In genomic region chr2:41206004-41206403, GRCh38 we compare ENCODE assay signal across 22 cellular contexts.
DNase-seq lines count a peak whose midpoint lies in the region; ATAC-seq, FAIRE-seq and TF ChIP-seq lines count a peak whose summit lies in the region.
"Had no signal": no experiment of that assay in that cellular context is flagged by ENCODE, and none has a peak within 500 bp of the region (broad histone marks: within the 10 kb centered on the region; RNA-seq: fewer than 3 reads in every experiment).

No MANE protein-coding gene starts in this region.

- ATAC-seq in Right ventricle myocardium inferior (peak; percentile 97), aorta (ENCODE audit: low FRiP score) (peak; percentile 71)

- WGBS in trophoblast cell (ENCODE audit: extremely low coverage, insufficient coverage, insufficient read length), result no CpG with 5 or more reads among the region's 1 CpG
- 7 to 10% methylated on average over 1 of the region's 1 CpG for WGBS in aorta, 2 donors
- WGBS in smooth muscle cell (ENCODE audit: low lambda C conversion rate), result 81% methylated on average over 1 of the region's 1 CpG

- no peak overlapping the region for H2BK5ac ChIP-seq in trophoblast cell (ENCODE audit: low read depth, low read length, poor library complexity)

- H3K18ac ChIP-seq in trophoblast cell (ENCODE audit: low read length), result no peak overlapping the region

- H3K4me2 ChIP-seq in trophoblast cell (ENCODE audit: low read length) (no peak overlapping the region), smooth muscle cell (no peak overlapping the region)
- H3K4me2 ChIP-seq: PC-9 had no signal

- TF ChIP-seq CTCF in left ventricle myocardium inferior (IDR thresholded peaks at IDR 0.05; ENCODE audit: borderline replicate concordance) (no peak), smooth muscle cell (IDR thresholded peaks at IDR 0.05; ENCODE audit: borderline replicate concordance, insufficient read depth, poor library complexity, severe bottlenecking) (no peak)

- peak overlapping the region; percentile 79 for H3K14ac ChIP-seq in trophoblast cell (ENCODE audit: low read length)

- intact Hi-C loops in Right ventricle myocardium inferior (cut with DNase I) (no loop called here), cardiac septum (cut with DNase I) (no loop called here), left ventricle myocardium inferior (cut with micrococcal nuclease) (no loop called here), aorta (cut with DNase I) (no loop called here)

- no peak overlapping the region for H3K23ac ChIP-seq in trophoblast cell (ENCODE audit: low read length)

- no peak overlapping the region for H3K4ac ChIP-seq in trophoblast cell (ENCODE audit: low read depth, low read length)

- H3K4me1 ChIP-seq in left ventricle myocardium inferior (no peaks in the 10 kb centered on the region), trophoblast cell (ENCODE audit: control insufficient read depth in 1 of 2, insufficient read depth in 2 of 2, low read length in 2 of 2) (no peaks in the 10 kb centered on the region), aorta (ENCODE audit: control insufficient read depth in 1 of 2, insufficient read depth in 2 of 2, low read length in 2 of 2) (peaks cover 2 to 9% of the 10 kb centered on the region in 2 donors), smooth muscle cell (ENCODE audit: low read depth) (no peaks in the 10 kb centered on the region)
- H3K4me1 ChIP-seq: BE2C had no signal

- H3K4me3 ChIP-seq in left ventricle myocardium inferior (no peak overlapping the region), trophoblast cell (ENCODE audit: low read depth, low read length) (no peak overlapping the region), aorta (ENCODE audit: low read length in 2 of 2) (no peak overlapping the region), smooth muscle cell (no peak overlapping the region)
- H3K4me3 ChIP-seq: MG63, PC-9 had no signal

- DNase-seq in Right ventricle myocardium inferior (ENCODE audit: missing footprints) (no peak), cardiac septum (ENCODE audit: low spot score) (no peak), left ventricle myocardium inferior (no peak), trophoblast cell (no peak), aorta (no peak), AG08395 (ENCODE audit: low spot score) (no peak), urothelium cell line (ENCODE audit: low spot score) (no peak), smooth muscle cell (lab: John Stamatoyannopoulos, UW; ENCODE audit: unreplicated experiment) (no peak)
- DNase-seq: BE2C, DMS153, KBM-7, MG63, NCI-H1105 treated with DMSO at 0.1 percent for 48 hours, NCI-H146, NCI-H1930, NCI-H446 treated with DMSO at 0.1 percent for 48 hours, NCI-H526 treated with DMSO at 0.1 percent for 48 hours, PC-9, SHP77 had no signal

- H2AK5ac ChIP-seq in trophoblast cell (ENCODE audit: low read length), result peak overlapping the region; percentile 79

- H3K9ac ChIP-seq in trophoblast cell (ENCODE audit: low read length), result no peak overlapping the region
- no peak overlapping the region for H3K9ac ChIP-seq in smooth muscle cell (ENCODE audit: low read depth)

- H3K9me3 ChIP-seq in left ventricle myocardium inferior (replicated peaks) (peaks cover 10% of the 10 kb centered on the region), trophoblast cell (ENCODE audit: insufficient read depth, low read depth, low read length) (no peaks in the 10 kb centered on the region), aorta (ENCODE audit: control insufficient read depth, low read length) (no peaks in the 10 kb centered on the region), smooth muscle cell (replicated peaks; ENCODE audit: low read depth) (no peaks in the 10 kb centered on the region)
- H3K9me3 ChIP-seq: BE2C, MG63 had no signal

- H4K20me1 ChIP-seq in smooth muscle cell (ENCODE audit: low read depth), result no peaks in the 10 kb centered on the region

- H4K12ac ChIP-seq in trophoblast cell (ENCODE audit: low read depth, low read length), result no peak overlapping the region

- H3K79me1 ChIP-seq in trophoblast cell (ENCODE audit: low read length), result peaks cover 6% of the 10 kb centered on the region

- H3K79me2 ChIP-seq in trophoblast cell (ENCODE audit: control insufficient read depth, insufficient read depth, low read length, poor library complexity), result no peaks in the 10 kb centered on the region
- H3K79me2 ChIP-seq in smooth muscle cell (ENCODE audit: low read depth), result no peaks in the 10 kb centered on the region

- no peaks in the 10 kb centered on the region for H3F3A ChIP-seq in smooth muscle cell (ENCODE audit: low read depth)

- peak overlapping the region; percentile 69 for H2BK12ac ChIP-seq in trophoblast cell (ENCODE audit: low read length)

- H3K27me3 ChIP-seq in left ventricle myocardium inferior (ENCODE audit: low read depth), result no peaks in the 10 kb centered on the region
- no peaks in the 10 kb centered on the region for H3K27me3 ChIP-seq in trophoblast cell (ENCODE audit: insufficient read depth, low read length)
- H3K27me3 ChIP-seq in aorta (ENCODE audit: control insufficient read depth in 1 of 2, insufficient read depth in 2 of 2, low read length in 1 of 2), result no peaks in the 10 kb centered on the region
- H3K27me3 ChIP-seq in smooth muscle cell (ENCODE audit: low read depth), result no peaks in the 10 kb centered on the region
- H3K27me3 ChIP-seq: BE2C, MG63 had no signal

- H3K27ac ChIP-seq in left ventricle myocardium inferior (replicated peaks) (peak overlapping the region; percentile 62), trophoblast cell (ENCODE audit: low read depth, low read length) (no peak overlapping the region), aorta (ENCODE audit: low read depth in 1 of 2, low read length in 2 of 2) (no peak overlapping the region), smooth muscle cell (ENCODE audit: low read depth) (no peak overlapping the region)
- H3K27ac ChIP-seq: 22Rv1, PC-9 had no signal

- H2AFZ ChIP-seq in trophoblast cell (ENCODE audit: insufficient read depth, low read length, poor library complexity) (no peak overlapping the region), smooth muscle cell (ENCODE audit: low read depth) (no peak overlapping the region)
- H2AFZ ChIP-seq: PC-9 had no signal

- H4K8ac ChIP-seq in trophoblast cell (ENCODE audit: low read depth, low read length), result no peak overlapping the region

- peak overlapping the region; percentile 94 for H2BK120ac ChIP-seq in trophoblast cell (ENCODE audit: insufficient read depth, low read length, poor library complexity)

- no peaks in the 10 kb centered on the region for H3K36me3 ChIP-seq in left ventricle myocardium inferior
- H3K36me3 ChIP-seq in trophoblast cell (ENCODE audit: control insufficient read depth in 1 of 2, insufficient read depth in 2 of 2, low read length in 2 of 2), result no peaks in the 10 kb centered on the region
- H3K36me3 ChIP-seq in aorta (ENCODE audit: control insufficient read depth in 1 of 2, insufficient read depth in 2 of 2, low read length in 1 of 2), result no peaks in the 10 kb centered on the region
- H3K36me3 ChIP-seq in smooth muscle cell (ENCODE audit: low read depth), result no peaks in the 10 kb centered on the region
- H3K36me3 ChIP-seq: BE2C, MG63 had no signal

- no peak for FAIRE-seq in urothelium cell line (lab: Jason Lieb, UNC)
- FAIRE-seq: GM19239, H54 had no signal

- peak overlapping the region; percentile 85 for H4K91ac ChIP-seq in trophoblast cell (ENCODE audit: low read depth, low read length)
